Comparison of ENCODE assay signal across 8 cellular contexts in the genomic region with DNA sequence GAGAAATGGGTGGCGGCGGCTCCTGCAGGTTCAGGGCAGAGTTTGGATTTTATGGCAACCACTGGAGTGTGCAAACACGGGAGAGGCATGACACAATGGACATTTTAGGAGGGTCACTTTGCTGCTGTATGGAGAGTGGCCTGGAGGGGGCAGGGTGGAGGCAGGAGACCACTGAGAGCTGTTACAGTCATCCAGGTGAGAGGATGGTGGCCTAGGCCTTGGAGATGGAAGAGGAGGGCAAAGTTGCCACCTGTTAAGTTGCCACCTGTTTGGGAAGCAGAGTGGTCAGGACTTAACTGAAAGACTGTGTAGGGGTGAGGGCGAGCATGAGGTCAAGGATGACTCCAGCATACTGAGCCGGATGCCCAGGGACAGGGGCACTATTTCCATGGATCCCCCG. TPM values are rescaled to one million over a fixed set of nuclear protein-coding genes. Genes with fewer than 3 reads are reported as not detected.
A peak's percentile ranks its signal among the peaks of the same experiment; 100 is the strongest.
DNase-seq lines count a peak whose midpoint lies in the region; TF ChIP-seq lines count a peak whose summit lies in the region.

No MANE protein-coding gene starts in this region.

- H3K23ac ChIP-seq in neuronal stem cell (ENCODE audit: low read depth, low read length, poor library complexity), result no peak overlapping the region

- peaks cover 8% of the 10 kb centered on the region for H3K36me3 ChIP-seq in OCI-LY3 (replicated peaks; ENCODE audit: low read depth, low read length)
- peaks cover 0 to 14% (median 11%) of the 10 kb centered on the region in 4 donors for H3K36me3 ChIP-seq in stomach
- peaks cover 6 to 13% of the 10 kb centered on the region in 2 donors for H3K36me3 ChIP-seq in neuronal stem cell (replicated peaks in 1 of 2; ENCODE audit: control insufficient read depth in 2 of 2, insufficient read depth in 2 of 2, low read length in 2 of 2)

- H4K20me1 ChIP-seq in OCI-LY3 (ENCODE audit: insufficient read depth, low read length), result no peaks in the 10 kb centered on the region

- H3K4me3 ChIP-seq in OCI-LY3 (ENCODE audit: low read length) (no peak overlapping the region), stomach (no peak overlapping the region), neuronal stem cell (ENCODE audit: low read length in 2 of 2) (no peak overlapping the region)

- peak; percentile 76 for TF ChIP-seq CTCF in OCI-LY3 (IDR thresholded peaks at IDR 0.05; ENCODE audit: low read depth, low read length)
- TF ChIP-seq CTCF in stomach (IDR thresholded peaks at IDR 0.05), result peak in 5 of 7 experiments; percentile 19 to 52 (median 43)

- DNase-seq in NCI-H748 (lab: John Stamatoyannopoulos, UW; ENCODE audit: unreplicated experiment) (peak; percentile 68), NCI-H748 treated with DMSO at 0.1 percent for 48 hours (lab: John Stamatoyannopoulos, UW) (no peak), iPS-NIHi11 (ENCODE audit: low spot score) (peak; percentile 77), stomach (peak; percentile 67), neuronal stem cell (ENCODE audit: low spot score) (no peak), T-helper 9 cell (no peak)
- DNase-seq in activated naive CD4-positive, alpha-beta T cell treated with anti-CD3 and anti-CD28 coated beads for 36 hours, result peak; percentile 65

- H4K91ac ChIP-seq in neuronal stem cell (ENCODE audit: low read depth, low read length, poor library complexity), result no peak overlapping the region

- CTCF ChIA-PET in activated naive CD4-positive, alpha-beta T cell treated with anti-CD3 and anti-CD28 coated beads for 36 hours (lab: Charles Lee), result interaction anchor here (1.2 to 1.5 kb wide), 4 partner anchors 9 to 43 kb away, joined by 3 to 5 read pairs (median 4); partner anchors contain the start of gene TBC1D10C

- H3K14ac ChIP-seq in neuronal stem cell (ENCODE audit: low read length), result no peak overlapping the region

- H3K27ac ChIP-seq in OCI-LY3 (ENCODE audit: low read length), result no peak overlapping the region
- H3K27ac ChIP-seq in stomach, result no peak overlapping the region
- H3K27ac ChIP-seq in neuronal stem cell (replicated peaks; ENCODE audit: low read length), result no peak overlapping the region

- H2AFZ ChIP-seq in OCI-LY3 (ENCODE audit: low read depth, low read length), result no peak overlapping the region
- H2AFZ ChIP-seq in neuronal stem cell (ENCODE audit: low read length), result no peak overlapping the region

- H2BK120ac ChIP-seq in neuronal stem cell (ENCODE audit: low read depth, low read length), result no peak overlapping the region

- no peak overlapping the region for H3K4ac ChIP-seq in neuronal stem cell (ENCODE audit: low read length)

- no peak overlapping the region for H2BK12ac ChIP-seq in neuronal stem cell (ENCODE audit: low read length)

- no peak for TF ChIP-seq EP300 in stomach (IDR thresholded peaks at IDR 0.05)

- no peak overlapping the region for H3K27ac Mint-ChIP-seq in activated naive CD4-positive, alpha-beta T cell treated with anti-CD3 and anti-CD28 coated beads for 36 hours

- H4K8ac ChIP-seq in neuronal stem cell (ENCODE audit: low read depth, low read length), result no peak overlapping the region

- H3K9me3 Mint-ChIP-seq in activated naive CD4-positive, alpha-beta T cell treated with anti-CD3 and anti-CD28 coated beads for 36 hours, result no peaks in the 10 kb centered on the region

- 54 to 66% (median 58%) methylated on average over 6 of the region's 6 CpGs for WGBS in stomach, 5 donors
- no CpG with 5 or more reads among the region's 6 CpGs for WGBS in neuronal stem cell (ENCODE audit: extremely low coverage in 2 of 2, insufficient read length in 2 of 2, insufficient replicate concordance in 1 of 2), 2 donors

- H3K9ac ChIP-seq in OCI-LY3 (ENCODE audit: low read length), result no peak overlapping the region
- no peak overlapping the region for H3K9ac ChIP-seq in neuronal stem cell (ENCODE audit: low read depth, low read length, poor library complexity)

- H3K36me3 Mint-ChIP-seq in activated naive CD4-positive, alpha-beta T cell treated with anti-CD3 and anti-CD28 coated beads for 36 hours (ENCODE audit: low read depth), result peaks cover 5% of the 10 kb centered on the region

- peaks cover 8% of the 10 kb centered on the region for H3K79me1 ChIP-seq in neuronal stem cell (ENCODE audit: low read depth, low read length)

- peaks cover 13% of the 10 kb centered on the region for H3K27me3 ChIP-seq in OCI-LY3 (ENCODE audit: low read depth, low read length)
- H3K27me3 ChIP-seq in stomach, result no peaks in the 10 kb centered on the region
- H3K27me3 ChIP-seq in neuronal stem cell (ENCODE audit: control insufficient read depth in 3 of 3, insufficient read depth in 3 of 3, low read depth in 1 of 3, low read length in 3 of 3), result no peaks in the 10 kb centered on the region

- no peaks in the 10 kb centered on the region for H3K9me3 ChIP-seq in OCI-LY3 (ENCODE audit: insufficient read depth, low read length)
- H3K9me3 ChIP-seq in stomach, result no peaks in the 10 kb centered on the region
- no peaks in the 10 kb centered on the region for H3K9me3 ChIP-seq in neuronal stem cell (replicated peaks in 1 of 2; ENCODE audit: control insufficient read depth in 2 of 2, insufficient read depth in 1 of 2, low read depth in 1 of 2, low read length in 2 of 2)

- H3K4me1 ChIP-seq in OCI-LY3 (ENCODE audit: low read length), result peaks cover 18% of the 10 kb centered on the region
- H3K4me1 ChIP-seq in stomach, result peaks cover 14 to 52% (median 33%) of the 10 kb centered on the region in 4 donors
- peaks cover 5 to 6% of the 10 kb centered on the region in 2 donors for H3K4me1 ChIP-seq in neuronal stem cell (ENCODE audit: control insufficient read depth in 2 of 2, insufficient read depth in 1 of 2, low read depth in 1 of 2, low read length in 2 of 2)

- no peak for TF ChIP-seq POLR2A in stomach (IDR thresholded peaks at IDR 0.05)

- no peak overlapping the region for H3K18ac ChIP-seq in neuronal stem cell (ENCODE audit: low read length)

- peak overlapping the region; percentile 38 for H3K4me3 Mint-ChIP-seq in activated naive CD4-positive, alpha-beta T cell treated with anti-CD3 and anti-CD28 coated beads for 36 hours

- no peaks in the 10 kb centered on the region for H3K27me3 Mint-ChIP-seq in activated naive CD4-positive, alpha-beta T cell treated with anti-CD3 and anti-CD28 coated beads for 36 hours (ENCODE audit: low read depth)

- H2BK5ac ChIP-seq in neuronal stem cell (ENCODE audit: low read length), result no peak overlapping the region

- intact Hi-C loops in activated naive CD4-positive, alpha-beta T cell treated with anti-CD3 and anti-CD28 coated beads for 36 hours (cut with micrococcal nuclease), result loop anchor here (1.0 kb wide), 1 partner anchor 117 kb away; no protein-coding TSS in a partner anchor
- intact Hi-C loops in stomach (cut with DNase I; ENCODE audit: low total_unique reads), result loop anchor here (10.0 kb wide), 1 partner anchor 135 kb away; no protein-coding TSS in a partner anchor

- H3K4me1 Mint-ChIP-seq in activated naive CD4-positive, alpha-beta T cell treated with anti-CD3 and anti-CD28 coated beads for 36 hours (ENCODE audit: low read depth), result peaks cover 28% of the 10 kb centered on the region

- no peak overlapping the region for H2AK5ac ChIP-seq in neuronal stem cell (ENCODE audit: low read depth, low read length)

- no peak overlapping the region for H2BK15ac ChIP-seq in neuronal stem cell (ENCODE audit: low read length)

- H3K4me2 ChIP-seq in OCI-LY3 (ENCODE audit: low read length), result no peak overlapping the region
- H3K4me2 ChIP-seq in neuronal stem cell (ENCODE audit: insufficient read depth, low read length, poor library complexity, severe bottlenecking), result no peak overlapping the region

- peaks cover 17% of the 10 kb centered on the region for H3K79me2 ChIP-seq in OCI-LY3 (ENCODE audit: low read length)

RNA-seq across cellular contexts. Expression of gene RAD9A, which starts 2.3 kb away (rescaled TPM):
- total RNA-seq in activated naive CD4-positive, alpha-beta T cell treated with anti-CD3 and anti-CD28 coated beads for 36 hours, result 10 to 100 TPM; 29.5 to 30.7 TPM
- total RNA-seq in stomach, result 10 to 100 TPM in 4 of 5 donors, 1 to 10 TPM in 1; 7.0 to 88.9 (median 29.5) TPM
- polyA plus RNA-seq in stomach, result 10 to 100 TPM; 11.8 to 30.3 (median 17.0) TPM
- polyA plus RNA-seq in neuronal stem cell (2013, experiment 1 of 2), result 29.1 TPM
- 29.1 TPM for polyA plus RNA-seq in neuronal stem cell (2013, experiment 2 of 2)

RNA-seq across cellular contexts. Expression of gene PPP1CA, which starts 12.2 kb away (rescaled TPM):
- 100 to 1,000 TPM; 202 to 204 TPM for total RNA-seq in activated naive CD4-positive, alpha-beta T cell treated with anti-CD3 and anti-CD28 coated beads for 36 hours
- total RNA-seq in stomach, result 100 to 1,000 TPM in 2 of 5 donors, 10 to 100 TPM in 3; 28.6 to 229 (median 97.9) TPM
- 100 to 1,000 TPM; 109 to 203 (median 153) TPM for polyA plus RNA-seq in stomach
- polyA plus RNA-seq in neuronal stem cell (2013, experiment 1 of 2), result 114 TPM
- polyA plus RNA-seq in neuronal stem cell (2013, experiment 2 of 2), result 112 TPM

RNA-seq across cellular contexts. Expression of gene TBC1D10C, which starts 14.4 kb away (rescaled TPM):
- total RNA-seq in activated naive CD4-positive, alpha-beta T cell treated with anti-CD3 and anti-CD28 coated beads for 36 hours, result 10 to 100 TPM; 73.7 to 81.4 TPM
- total RNA-seq in stomach, result 10 to 100 TPM in 1 of 5 donors, 1 to 10 TPM in 3, under 1 TPM in 1; 0.29 to 12.0 (median 3.5) TPM
- polyA plus RNA-seq in stomach, result 1 to 10 TPM; 2.8 to 6.1 (median 5.5) TPM
- polyA plus RNA-seq in neuronal stem cell (2013, experiment 1 of 2), result 0.36 TPM
- 0.53 TPM for polyA plus RNA-seq in neuronal stem cell (2013, experiment 2 of 2)

RNA-seq across cellular contexts. Expression of gene CLCF1, which starts 16.1 kb away (rescaled TPM):
- total RNA-seq in activated naive CD4-positive, alpha-beta T cell treated with anti-CD3 and anti-CD28 coated beads for 36 hours, result not detected
- 10 to 100 TPM in 3 of 5 donors, 1 to 10 TPM in 1, not detected in 1; 2.6 to 69.2 (median 17.8) TPM for total RNA-seq in stomach
- polyA plus RNA-seq in stomach, result 1 to 10 TPM; 2.7 to 5.4 (median 3.2) TPM
- polyA plus RNA-seq in neuronal stem cell (2013, experiment 1 of 2), result 3.4 TPM
- polyA plus RNA-seq in neuronal stem cell (2013, experiment 2 of 2), result 3.3 TPM

RNA-seq across cellular contexts. Expression of gene CARNS1, which starts 26.0 kb away (rescaled TPM):
- total RNA-seq in activated naive CD4-positive, alpha-beta T cell treated with anti-CD3 and anti-CD28 coated beads for 36 hours, result 1 to 10 TPM in 1 of 2 experiments, under 1 TPM in 1; 0.91 to 2.0 TPM
- total RNA-seq in stomach, result 10 to 100 TPM in 3 of 5 donors, 1 to 10 TPM in 1, under 1 TPM in 1; 0.29 to 33.3 (median 15.4) TPM
- 1 to 10 TPM in 2 of 3 donors, under 1 TPM in 1; 0.88 to 3.4 (median 2.4) TPM for polyA plus RNA-seq in stomach
- polyA plus RNA-seq in neuronal stem cell (2013, experiment 1 of 2), result 0.11 TPM
- polyA plus RNA-seq in neuronal stem cell (2013, experiment 2 of 2), result 0.10 TPM

Comparison
In these comparisons a context has a peak if more than half of its experiments do, and no peak if none do; other contexts are left out.
1. DNase-seq: peak in NCI-H748 (single experiment), activated naive CD4-positive, alpha-beta T cell treated with anti-CD3 and anti-CD28 coated beads for 36 hours (single experiment), iPS-NIHi11 (single experiment) and stomach (single experiment); none in NCI-H748 treated with DMSO at 0.1 percent for 48 hours (single experiment), neuronal stem cell (single experiment) and T-helper 9 cell (single experiment).
2. RNA of gene TBC1D10C, which starts 14.4 kb away (total RNA-seq): 73.7 to 81.4 TPM in activated naive CD4-positive, alpha-beta T cell treated with anti-CD3 and anti-CD28 coated beads for 36 hours; 0.29 to 12.0 TPM in stomach; every median in the first group is over 4 times any median in the second.